In genomic region chr22:46561435-46561905, GRCh38 we compare ENCODE assay signal across 1 cellular context.
TF ChIP-seq lines count a peak whose summit lies in the region.

No MANE protein-coding gene starts in this region.

TF ChIP-seq in K562, 482 proteins besides CTCF, POLR2A, EP300 and RAD21 (continues in another document):
- peak; percentile 96 for TF ChIP-seq RAD51 (IDR thresholded peaks at IDR 0.05; ENCODE audit: borderline replicate concordance, low read depth)
- no peak for TF ChIP-seq ZNF589 (CRISPR knock-in tag; IDR thresholded peaks at IDR 0.05; ENCODE audit: low read depth)
- peak in 1 of 2 experiments; percentile 12 for TF ChIP-seq E2F6 (IDR thresholded peaks at IDR 0.05; ENCODE audit: borderline replicate concordance in 1 of 2, extremely low read depth in 1 of 2, insufficient read depth in 1 of 2, insufficient read length in 1 of 2, low read depth in 1 of 2, low read length in 1 of 2, poor library complexity in 1 of 2, severe bottlenecking in 1 of 2)
- peak in 2 of 3 experiments; percentile 60 to 86 for TF ChIP-seq YY1 (IDR thresholded peaks at IDR 0.05; ENCODE audit: borderline replicate concordance in 1 of 3, control insufficient read depth in 1 of 3, extremely low read depth in 1 of 3, insufficient read depth in 3 of 3, insufficient read length in 1 of 3, insufficient replicate concordance in 2 of 3, low read depth in 1 of 3, low read length in 2 of 3)
- TF ChIP-seq, protein P1, sequence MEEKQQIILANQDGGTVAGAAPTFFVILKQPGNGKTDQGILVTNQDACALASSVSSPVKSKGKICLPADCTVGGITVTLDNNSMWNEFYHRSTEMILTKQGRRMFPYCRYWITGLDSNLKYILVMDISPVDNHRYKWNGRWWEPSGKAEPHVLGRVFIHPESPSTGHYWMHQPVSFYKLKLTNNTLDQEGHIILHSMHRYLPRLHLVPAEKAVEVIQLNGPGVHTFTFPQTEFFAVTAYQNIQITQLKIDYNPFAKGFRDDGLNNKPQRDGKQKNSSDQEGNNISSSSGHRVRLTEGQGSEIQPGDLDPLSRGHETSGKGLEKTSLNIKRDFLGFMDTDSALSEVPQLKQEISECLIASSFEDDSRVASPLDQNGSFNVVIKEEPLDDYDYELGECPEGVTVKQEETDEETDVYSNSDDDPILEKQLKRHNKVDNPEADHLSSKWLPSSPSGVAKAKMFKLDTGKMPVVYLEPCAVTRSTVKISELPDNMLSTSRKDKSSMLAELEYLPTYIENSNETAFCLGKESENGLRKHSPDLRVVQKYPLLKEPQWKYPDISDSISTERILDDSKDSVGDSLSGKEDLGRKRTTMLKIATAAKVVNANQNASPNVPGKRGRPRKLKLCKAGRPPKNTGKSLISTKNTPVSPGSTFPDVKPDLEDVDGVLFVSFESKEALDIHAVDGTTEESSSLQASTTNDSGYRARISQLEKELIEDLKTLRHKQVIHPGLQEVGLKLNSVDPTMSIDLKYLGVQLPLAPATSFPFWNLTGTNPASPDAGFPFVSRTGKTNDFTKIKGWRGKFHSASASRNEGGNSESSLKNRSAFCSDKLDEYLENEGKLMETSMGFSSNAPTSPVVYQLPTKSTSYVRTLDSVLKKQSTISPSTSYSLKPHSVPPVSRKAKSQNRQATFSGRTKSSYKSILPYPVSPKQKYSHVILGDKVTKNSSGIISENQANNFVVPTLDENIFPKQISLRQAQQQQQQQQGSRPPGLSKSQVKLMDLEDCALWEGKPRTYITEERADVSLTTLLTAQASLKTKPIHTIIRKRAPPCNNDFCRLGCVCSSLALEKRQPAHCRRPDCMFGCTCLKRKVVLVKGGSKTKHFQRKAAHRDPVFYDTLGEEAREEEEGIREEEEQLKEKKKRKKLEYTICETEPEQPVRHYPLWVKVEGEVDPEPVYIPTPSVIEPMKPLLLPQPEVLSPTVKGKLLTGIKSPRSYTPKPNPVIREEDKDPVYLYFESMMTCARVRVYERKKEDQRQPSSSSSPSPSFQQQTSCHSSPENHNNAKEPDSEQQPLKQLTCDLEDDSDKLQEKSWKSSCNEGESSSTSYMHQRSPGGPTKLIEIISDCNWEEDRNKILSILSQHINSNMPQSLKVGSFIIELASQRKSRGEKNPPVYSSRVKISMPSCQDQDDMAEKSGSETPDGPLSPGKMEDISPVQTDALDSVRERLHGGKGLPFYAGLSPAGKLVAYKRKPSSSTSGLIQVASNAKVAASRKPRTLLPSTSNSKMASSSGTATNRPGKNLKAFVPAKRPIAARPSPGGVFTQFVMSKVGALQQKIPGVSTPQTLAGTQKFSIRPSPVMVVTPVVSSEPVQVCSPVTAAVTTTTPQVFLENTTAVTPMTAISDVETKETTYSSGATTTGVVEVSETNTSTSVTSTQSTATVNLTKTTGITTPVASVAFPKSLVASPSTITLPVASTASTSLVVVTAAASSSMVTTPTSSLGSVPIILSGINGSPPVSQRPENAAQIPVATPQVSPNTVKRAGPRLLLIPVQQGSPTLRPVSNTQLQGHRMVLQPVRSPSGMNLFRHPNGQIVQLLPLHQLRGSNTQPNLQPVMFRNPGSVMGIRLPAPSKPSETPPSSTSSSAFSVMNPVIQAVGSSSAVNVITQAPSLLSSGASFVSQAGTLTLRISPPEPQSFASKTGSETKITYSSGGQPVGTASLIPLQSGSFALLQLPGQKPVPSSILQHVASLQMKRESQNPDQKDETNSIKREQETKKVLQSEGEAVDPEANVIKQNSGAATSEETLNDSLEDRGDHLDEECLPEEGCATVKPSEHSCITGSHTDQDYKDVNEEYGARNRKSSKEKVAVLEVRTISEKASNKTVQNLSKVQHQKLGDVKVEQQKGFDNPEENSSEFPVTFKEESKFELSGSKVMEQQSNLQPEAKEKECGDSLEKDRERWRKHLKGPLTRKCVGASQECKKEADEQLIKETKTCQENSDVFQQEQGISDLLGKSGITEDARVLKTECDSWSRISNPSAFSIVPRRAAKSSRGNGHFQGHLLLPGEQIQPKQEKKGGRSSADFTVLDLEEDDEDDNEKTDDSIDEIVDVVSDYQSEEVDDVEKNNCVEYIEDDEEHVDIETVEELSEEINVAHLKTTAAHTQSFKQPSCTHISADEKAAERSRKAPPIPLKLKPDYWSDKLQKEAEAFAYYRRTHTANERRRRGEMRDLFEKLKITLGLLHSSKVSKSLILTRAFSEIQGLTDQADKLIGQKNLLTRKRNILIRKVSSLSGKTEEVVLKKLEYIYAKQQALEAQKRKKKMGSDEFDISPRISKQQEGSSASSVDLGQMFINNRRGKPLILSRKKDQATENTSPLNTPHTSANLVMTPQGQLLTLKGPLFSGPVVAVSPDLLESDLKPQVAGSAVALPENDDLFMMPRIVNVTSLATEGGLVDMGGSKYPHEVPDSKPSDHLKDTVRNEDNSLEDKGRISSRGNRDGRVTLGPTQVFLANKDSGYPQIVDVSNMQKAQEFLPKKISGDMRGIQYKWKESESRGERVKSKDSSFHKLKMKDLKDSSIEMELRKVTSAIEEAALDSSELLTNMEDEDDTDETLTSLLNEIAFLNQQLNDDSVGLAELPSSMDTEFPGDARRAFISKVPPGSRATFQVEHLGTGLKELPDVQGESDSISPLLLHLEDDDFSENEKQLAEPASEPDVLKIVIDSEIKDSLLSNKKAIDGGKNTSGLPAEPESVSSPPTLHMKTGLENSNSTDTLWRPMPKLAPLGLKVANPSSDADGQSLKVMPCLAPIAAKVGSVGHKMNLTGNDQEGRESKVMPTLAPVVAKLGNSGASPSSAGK (IDR thresholded peaks at IDR 0.05): 0 out of 2 replicates have a peak, but pooled peaks have one; percentile 24
- no peak for TF ChIP-seq NR2F6 (CRISPR knock-in tag; IDR thresholded peaks at IDR 0.05)
- TF ChIP-seq FOS (IDR thresholded peaks at IDR 0.05; ENCODE audit: extremely low read depth, insufficient read length): peak; percentile 15
- TF ChIP-seq KLF13 (tag; IDR thresholded peaks at IDR 0.05; ENCODE audit: borderline replicate concordance, low read depth): no peak
- TF ChIP-seq SIN3B (IDR thresholded peaks at IDR 0.05; ENCODE audit: low read depth): 0 out of 2 replicates have a peak, but pooled peaks have one; percentile 40
- TF ChIP-seq, protein P2, sequence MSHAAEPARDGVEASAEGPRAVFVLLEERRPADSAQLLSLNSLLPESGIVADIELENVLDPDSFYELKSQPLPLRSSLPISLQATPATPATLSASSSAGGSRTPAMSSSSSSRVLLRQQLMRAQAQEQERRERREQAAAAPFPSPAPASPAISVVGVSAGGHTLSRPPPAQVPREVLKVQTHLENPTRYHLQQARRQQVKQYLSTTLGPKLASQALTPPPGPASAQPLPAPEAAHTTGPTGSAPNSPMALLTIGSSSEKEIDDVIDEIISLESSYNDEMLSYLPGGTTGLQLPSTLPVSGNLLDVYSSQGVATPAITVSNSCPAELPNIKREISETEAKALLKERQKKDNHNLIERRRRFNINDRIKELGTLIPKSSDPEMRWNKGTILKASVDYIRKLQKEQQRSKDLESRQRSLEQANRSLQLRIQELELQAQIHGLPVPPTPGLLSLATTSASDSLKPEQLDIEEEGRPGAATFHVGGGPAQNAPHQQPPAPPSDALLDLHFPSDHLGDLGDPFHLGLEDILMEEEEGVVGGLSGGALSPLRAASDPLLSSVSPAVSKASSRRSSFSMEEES (CRISPR knock-in tag; IDR thresholded peaks at IDR 0.05): peak; percentile 90
- TF ChIP-seq CBFA2T2 (conservative IDR thresholded peaks at IDR 0.05): peak; percentile 81
- TF ChIP-seq HCFC1 (IDR thresholded peaks at IDR 0.05; ENCODE audit: low read depth, low read length): 0 out of 2 replicates have a peak, but pooled peaks have one; percentile 33
- no peak for TF ChIP-seq CBX8 (IDR thresholded peaks at IDR 0.05; ENCODE audit: borderline replicate concordance, extremely low read depth, low read depth, low read length, poor library complexity, severe bottlenecking)
- TF ChIP-seq ZNF561 (CRISPR knock-in tag; conservative IDR thresholded peaks at IDR 0.05): no peak
- TF ChIP-seq, protein P3, sequence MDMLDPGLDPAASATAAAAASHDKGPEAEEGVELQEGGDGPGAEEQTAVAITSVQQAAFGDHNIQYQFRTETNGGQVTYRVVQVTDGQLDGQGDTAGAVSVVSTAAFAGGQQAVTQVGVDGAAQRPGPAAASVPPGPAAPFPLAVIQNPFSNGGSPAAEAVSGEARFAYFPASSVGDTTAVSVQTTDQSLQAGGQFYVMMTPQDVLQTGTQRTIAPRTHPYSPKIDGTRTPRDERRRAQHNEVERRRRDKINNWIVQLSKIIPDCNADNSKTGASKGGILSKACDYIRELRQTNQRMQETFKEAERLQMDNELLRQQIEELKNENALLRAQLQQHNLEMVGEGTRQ (CRISPR knock-in tag; IDR thresholded peaks at IDR 0.05): peak; percentile 89
- no peak for TF ChIP-seq SAFB2 (IDR thresholded peaks at IDR 0.05; ENCODE audit: borderline replicate concordance, low read depth, low read length, severe bottlenecking)
- no peak for TF ChIP-seq ZBTB1 (CRISPR knock-in tag; IDR thresholded peaks at IDR 0.05; ENCODE audit: borderline replicate concordance, low read depth)
- TF ChIP-seq, protein P4, sequence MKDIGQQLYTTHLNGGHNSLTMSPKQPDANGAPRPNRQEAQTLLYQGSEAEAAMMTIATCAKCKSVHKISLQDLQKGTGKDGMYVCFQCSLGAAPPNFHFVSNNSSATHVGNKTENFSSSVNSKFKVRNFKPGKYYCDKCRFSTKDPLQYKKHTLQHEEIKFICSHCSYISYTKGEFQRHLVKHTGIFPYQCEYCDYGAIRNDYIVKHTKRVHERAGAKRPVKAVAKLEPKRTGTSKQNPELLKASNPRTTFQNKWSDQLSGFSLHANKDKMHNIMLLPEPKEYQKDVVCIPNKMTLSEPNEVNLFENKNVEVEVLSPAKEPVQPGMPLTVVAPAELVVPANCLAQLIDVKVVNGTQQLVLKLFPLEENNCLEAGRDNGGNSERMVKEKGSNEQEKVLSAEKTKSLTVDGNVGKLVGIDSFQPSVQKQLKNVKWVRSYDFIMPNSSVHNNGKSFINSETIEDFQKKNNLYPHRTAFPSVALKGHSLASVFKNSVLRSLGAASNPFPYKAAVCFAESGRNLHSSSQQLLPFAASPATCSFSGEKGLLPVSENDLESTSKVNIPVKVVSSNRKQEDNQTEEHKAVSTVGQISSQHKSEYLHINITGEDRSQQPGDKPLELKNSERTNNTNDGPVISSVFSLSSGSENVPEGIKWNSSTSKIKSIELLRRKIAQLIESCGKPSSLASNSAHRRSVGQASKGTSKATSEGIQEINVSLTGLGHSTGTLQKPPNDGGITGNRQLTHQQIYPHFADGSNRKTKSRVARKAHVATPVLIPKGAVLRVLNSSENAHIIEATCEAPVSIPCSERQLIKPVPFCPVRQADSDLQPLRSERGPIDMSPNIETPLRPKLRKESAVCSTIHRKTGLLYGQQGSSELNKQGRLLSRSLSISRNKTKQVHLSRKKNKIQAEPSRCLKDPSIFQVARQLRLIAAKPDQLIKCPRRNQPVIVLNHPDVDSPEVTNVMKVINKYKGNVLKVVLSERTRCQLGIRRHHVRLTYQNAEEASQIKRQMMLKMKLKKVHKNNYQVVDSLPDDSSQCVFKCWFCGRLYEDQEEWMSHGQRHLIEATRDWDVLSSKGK (CRISPR knock-in tag; IDR thresholded peaks at IDR 0.05): no peak
- TF ChIP-seq C11orf30 (IDR thresholded peaks at IDR 0.05; ENCODE audit: low read depth): peak; percentile 71
- no peak for TF ChIP-seq ZNF274 (IDR thresholded peaks at IDR 0.05; ENCODE audit: borderline replicate concordance, low read depth, low read length)
- peak; percentile 92 for TF ChIP-seq PHF20 (IDR thresholded peaks at IDR 0.05; ENCODE audit: partially characterized antibody)
- TF ChIP-seq ZFP36 (IDR thresholded peaks at IDR 0.05; ENCODE audit: low read depth, low read length, partially characterized antibody): no peak
- no peak for TF ChIP-seq RBBP5 (IDR thresholded peaks at IDR 0.05; ENCODE audit: borderline replicate concordance, insufficient read depth, low read length, poor library complexity, severe bottlenecking)
- TF ChIP-seq ZNF324 (CRISPR knock-in tag; IDR thresholded peaks at IDR 0.05): no peak
- TF ChIP-seq EP400 (IDR thresholded peaks at IDR 0.05): no peak
- TF ChIP-seq, protein P5, sequence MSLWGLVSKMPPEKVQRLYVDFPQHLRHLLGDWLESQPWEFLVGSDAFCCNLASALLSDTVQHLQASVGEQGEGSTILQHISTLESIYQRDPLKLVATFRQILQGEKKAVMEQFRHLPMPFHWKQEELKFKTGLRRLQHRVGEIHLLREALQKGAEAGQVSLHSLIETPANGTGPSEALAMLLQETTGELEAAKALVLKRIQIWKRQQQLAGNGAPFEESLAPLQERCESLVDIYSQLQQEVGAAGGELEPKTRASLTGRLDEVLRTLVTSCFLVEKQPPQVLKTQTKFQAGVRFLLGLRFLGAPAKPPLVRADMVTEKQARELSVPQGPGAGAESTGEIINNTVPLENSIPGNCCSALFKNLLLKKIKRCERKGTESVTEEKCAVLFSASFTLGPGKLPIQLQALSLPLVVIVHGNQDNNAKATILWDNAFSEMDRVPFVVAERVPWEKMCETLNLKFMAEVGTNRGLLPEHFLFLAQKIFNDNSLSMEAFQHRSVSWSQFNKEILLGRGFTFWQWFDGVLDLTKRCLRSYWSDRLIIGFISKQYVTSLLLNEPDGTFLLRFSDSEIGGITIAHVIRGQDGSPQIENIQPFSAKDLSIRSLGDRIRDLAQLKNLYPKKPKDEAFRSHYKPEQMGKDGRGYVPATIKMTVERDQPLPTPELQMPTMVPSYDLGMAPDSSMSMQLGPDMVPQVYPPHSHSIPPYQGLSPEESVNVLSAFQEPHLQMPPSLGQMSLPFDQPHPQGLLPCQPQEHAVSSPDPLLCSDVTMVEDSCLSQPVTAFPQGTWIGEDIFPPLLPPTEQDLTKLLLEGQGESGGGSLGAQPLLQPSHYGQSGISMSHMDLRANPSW (CRISPR knock-in tag; IDR thresholded peaks at IDR 0.05): no peak
- TF ChIP-seq ZNF586 (CRISPR knock-in tag; conservative IDR thresholded peaks at IDR 0.05): no peak
- TF ChIP-seq USF1 (CRISPR knock-in tag; IDR thresholded peaks at IDR 0.05): peak; percentile 94
- no peak for TF ChIP-seq ESRRA (IDR thresholded peaks at IDR 0.05; ENCODE audit: borderline replicate concordance, low read depth)
- TF ChIP-seq, protein P6, sequence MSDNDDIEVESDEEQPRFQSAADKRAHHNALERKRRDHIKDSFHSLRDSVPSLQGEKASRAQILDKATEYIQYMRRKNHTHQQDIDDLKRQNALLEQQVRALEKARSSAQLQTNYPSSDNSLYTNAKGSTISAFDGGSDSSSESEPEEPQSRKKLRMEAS (CRISPR knock-in tag; IDR thresholded peaks at IDR 0.05): peak; percentile 37; the same call in 1 of the 2 replicates
- TF ChIP-seq, protein P7, sequence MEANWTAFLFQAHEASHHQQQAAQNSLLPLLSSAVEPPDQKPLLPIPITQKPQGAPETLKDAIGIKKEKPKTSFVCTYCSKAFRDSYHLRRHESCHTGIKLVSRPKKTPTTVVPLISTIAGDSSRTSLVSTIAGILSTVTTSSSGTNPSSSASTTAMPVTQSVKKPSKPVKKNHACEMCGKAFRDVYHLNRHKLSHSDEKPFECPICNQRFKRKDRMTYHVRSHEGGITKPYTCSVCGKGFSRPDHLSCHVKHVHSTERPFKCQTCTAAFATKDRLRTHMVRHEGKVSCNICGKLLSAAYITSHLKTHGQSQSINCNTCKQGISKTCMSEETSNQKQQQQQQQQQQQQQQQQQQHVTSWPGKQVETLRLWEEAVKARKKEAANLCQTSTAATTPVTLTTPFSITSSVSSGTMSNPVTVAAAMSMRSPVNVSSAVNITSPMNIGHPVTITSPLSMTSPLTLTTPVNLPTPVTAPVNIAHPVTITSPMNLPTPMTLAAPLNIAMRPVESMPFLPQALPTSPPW (CRISPR knock-in tag; IDR thresholded peaks at IDR 0.05): no peak
